19 cellular contexts compared by ENCODE assay signal in genomic region chr6:90896165-90896549, GRCh38.
"Had no signal": no experiment of that assay in that cellular context is flagged by ENCODE, and none has a peak within 500 bp of the region (broad histone marks: within the 10 kb centered on the region; RNA-seq: fewer than 3 reads in every experiment).

No MANE protein-coding gene starts in this region.

- H3K27ac Mint-ChIP-seq: activated naive CD4-positive, alpha-beta T cell treated with anti-CD3 and anti-CD28 coated beads, Interleukin-2, amount 50 U/mL, for 72 hours; natural killer cell treated with Interleukin-12 subunit alpha and Interleukin-12 subunit beta and Interleukin-15 and Interleukin-18, amount 100 ng/mL, for 72 hours; progenitor cell of endocrine pancreas; stimulated activated naive CD8-positive, alpha-beta T cell treated with anti-CD3 and anti-CD28 coated beads, Interleukin-15, amount 100 ng/mL, for 72 hours had no signal

- H3K4me1 Mint-ChIP-seq: central memory CD8-positive, alpha-beta T cell; stimulated activated naive CD8-positive, alpha-beta T cell treated with anti-CD3 and anti-CD28 coated beads, Interleukin-15, amount 100 ng/mL, for 72 hours had no signal

- H3K9me3 Mint-ChIP-seq: activated naive CD4-positive, alpha-beta T cell treated with anti-CD3 and anti-CD28 coated beads, Interleukin-2, amount 50 U/mL, for 72 hours; central memory CD8-positive, alpha-beta T cell; natural killer cell treated with Interleukin-12 subunit alpha and Interleukin-12 subunit beta and Interleukin-15 and Interleukin-18, amount 100 ng/mL, for 72 hours; stimulated activated naive CD8-positive, alpha-beta T cell treated with anti-CD3 and anti-CD28 coated beads, Interleukin-15, amount 100 ng/mL, for 72 hours had no signal

- H3K27me3 Mint-ChIP-seq: natural killer cell treated with Interleukin-12 subunit alpha and Interleukin-12 subunit beta and Interleukin-15 and Interleukin-18, amount 100 ng/mL, for 72 hours had no signal

- ATAC-seq: activated naive CD4-positive, alpha-beta T cell treated with anti-CD3 and anti-CD28 coated beads, Interleukin-2, amount 50 U/mL, for 72 hours; body of pancreas; foreskin keratinocyte; natural killer cell treated with Interleukin-12 subunit alpha and Interleukin-12 subunit beta and Interleukin-15 and Interleukin-18, amount 100 ng/mL, for 72 hours; right lobe of liver; stimulated activated naive CD8-positive, alpha-beta T cell treated with anti-CD3 and anti-CD28 coated beads, Interleukin-15, amount 100 ng/mL, for 72 hours had no signal

- DNase-seq: activated CD4-positive, alpha-beta T cell treated with anti-CD3 and anti-CD28 coated beads, Interleukin-2, amount 50 U/mL, for 4 hours; activated CD4-positive, CD25-positive, alpha-beta regulatory T cell treated with anti-CD3 and anti-CD28 coated beads, Interleukin-2, amount 50 U/mL, for 72 hours; activated effector memory CD4-positive, alpha-beta T cell treated with Interleukin-2 at 50 U/mL for 16 hours; activated T-cell treated with anti-CD3 and anti-CD28 coated beads, Interleukin-2, amount 50 U/mL, for 1 hour; body of pancreas; effector memory CD4-positive, alpha-beta T cell; glutamatergic neuron; hypothalamus; right lobe of liver; spleen; stimulated activated naive CD8-positive, alpha-beta T cell treated with anti-CD3 and anti-CD28 coated beads, Interleukin-15, amount 100 ng/mL, for 72 hours; T-helper 1 cell; T1000; testis had no signal

- H3K4me3 Mint-ChIP-seq: central memory CD8-positive, alpha-beta T cell; natural killer cell treated with Interleukin-12 subunit alpha and Interleukin-12 subunit beta and Interleukin-15 and Interleukin-18, amount 100 ng/mL, for 72 hours; stimulated activated naive CD8-positive, alpha-beta T cell treated with anti-CD3 and anti-CD28 coated beads, Interleukin-15, amount 100 ng/mL, for 72 hours had no signal

- H3K36me3 Mint-ChIP-seq: activated naive CD4-positive, alpha-beta T cell treated with anti-CD3 and anti-CD28 coated beads, Interleukin-2, amount 50 U/mL, for 72 hours; natural killer cell treated with Interleukin-12 subunit alpha and Interleukin-12 subunit beta and Interleukin-15 and Interleukin-18, amount 100 ng/mL, for 72 hours had no signal
